Comparison of ENCODE assay signal across 1 cellular context in the genomic region with DNA sequence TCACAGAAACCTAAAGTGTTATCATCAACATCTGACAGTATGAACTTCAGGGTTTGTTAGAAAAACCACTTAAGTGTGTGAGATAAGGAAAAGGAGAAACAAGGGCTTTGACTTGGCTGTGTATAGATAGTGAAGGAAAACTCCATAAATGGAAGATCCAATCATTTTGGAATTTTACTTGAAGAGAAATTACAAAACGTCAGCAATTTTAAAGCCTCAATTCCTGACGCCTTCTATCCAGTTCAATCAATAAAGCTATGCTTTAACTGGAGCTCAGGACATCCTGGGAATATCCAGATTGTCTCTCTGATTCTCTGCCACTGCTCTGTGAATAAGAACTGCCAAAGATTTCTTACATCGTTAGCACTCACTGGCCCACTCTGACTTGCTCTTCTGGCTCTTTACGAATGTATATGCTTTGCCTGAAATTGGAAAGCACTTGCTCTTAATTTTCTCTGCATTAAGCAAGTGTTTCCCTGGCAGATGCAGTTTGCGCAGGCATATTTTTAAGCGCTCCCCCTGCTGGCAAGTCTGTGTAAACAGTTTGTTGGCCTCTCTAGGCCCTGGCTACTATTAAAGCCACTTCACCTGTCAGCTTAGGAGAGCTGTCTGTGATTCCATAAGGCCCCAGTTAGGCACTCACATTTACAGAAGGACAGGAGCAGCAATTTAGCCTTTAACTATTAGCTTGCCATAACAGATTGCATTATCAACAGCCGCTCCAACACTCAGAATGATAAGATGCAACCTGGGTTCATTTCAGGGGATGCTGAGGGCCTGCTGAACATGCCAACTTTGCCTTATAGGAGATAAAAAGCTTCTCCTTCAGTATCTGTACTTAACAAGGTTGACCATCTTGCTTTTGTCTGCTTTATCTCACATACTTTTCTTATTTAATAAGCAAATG.
TF ChIP-seq lines count a peak whose summit lies in the region.

No MANE protein-coding gene starts in this region.

TF ChIP-seq in H1, 55 proteins besides CTCF, POLR2A, EP300 and RAD21 (continued from another document):
- no peak for TF ChIP-seq TAF7 (optimal IDR thresholded peaks at IDR 0.05; ENCODE audit: borderline replicate concordance, low read depth, low read length)
